ENCODE assay signal across 8 cellular contexts in genomic region chr15:38084289-38084688, GRCh38.
DNase-seq lines count a peak whose midpoint lies in the region; ATAC-seq and TF ChIP-seq lines count a peak whose summit lies in the region.

No MANE protein-coding gene starts in this region.

- TF ChIP-seq EP300 in tibial nerve (IDR thresholded peaks at IDR 0.05): peak in 1 of 2 donors; percentile 22

- no peaks in the 10 kb centered on the region for H3K36me3 ChIP-seq in tibial nerve

- ATAC-seq in GM21526 (IDR thresholded peaks at IDR 0.05; ENCODE audit: low FRiP score, unreplicated experiment): peak; percentile 61
- peak; percentile 47 for ATAC-seq in HG03575 (IDR thresholded peaks at IDR 0.05; ENCODE audit: extremely low read depth, insufficient number of reproducible peaks, low FRiP score, unreplicated experiment)

- H3K4me1 ChIP-seq in tibial nerve: peaks cover 0 to 20% (median 5%) of the 10 kb centered on the region in 4 donors

- H3K4me3 ChIP-seq in GM12865 (ENCODE audit: low read depth, low read length) (no peak overlapping the region), tibial nerve (no peak overlapping the region)

- no peak overlapping the region for H3K27ac ChIP-seq in tibial nerve

- DNase-seq in GM12865 (ENCODE audit: low read depth) (peak; percentile 75), dermis blood vessel endothelial cell (peak; percentile 64), hippocampal formation (lab: John Stamatoyannopoulos, UW) (no peak), NCI-H510A treated with DMSO at 0.1 percent for 48 hours (lab: John Stamatoyannopoulos, UW) (no peak), inferior parietal cortex (ENCODE audit: extremely low spot score) (no peak), tibial nerve (ENCODE audit: low spot score in 2 of 2) (no peak)

- no peaks in the 10 kb centered on the region for H3K27me3 ChIP-seq in tibial nerve

- no peak for TF ChIP-seq POLR2A in tibial nerve (IDR thresholded peaks at IDR 0.05)

- TF ChIP-seq CTCF in GM12865 (IDR thresholded peaks at IDR 0.05; ENCODE audit: insufficient read depth, low read depth, low read length, missing control alignments) (no peak), tibial nerve (IDR thresholded peaks at IDR 0.05) (no peak)

- no peaks in the 10 kb centered on the region for H3K9me3 ChIP-seq in tibial nerve

Comparison
In these comparisons a context has a peak if more than half of its experiments do, and no peak if none do; other contexts are left out.
1. DNase-seq: peak in GM12865 (single experiment) and dermis blood vessel endothelial cell (single experiment); none in hippocampal formation (0 of 2), NCI-H510A treated with DMSO at 0.1 percent for 48 hours (single experiment), inferior parietal cortex (single experiment) and tibial nerve (0 of 2).